In the genomic region with DNA sequence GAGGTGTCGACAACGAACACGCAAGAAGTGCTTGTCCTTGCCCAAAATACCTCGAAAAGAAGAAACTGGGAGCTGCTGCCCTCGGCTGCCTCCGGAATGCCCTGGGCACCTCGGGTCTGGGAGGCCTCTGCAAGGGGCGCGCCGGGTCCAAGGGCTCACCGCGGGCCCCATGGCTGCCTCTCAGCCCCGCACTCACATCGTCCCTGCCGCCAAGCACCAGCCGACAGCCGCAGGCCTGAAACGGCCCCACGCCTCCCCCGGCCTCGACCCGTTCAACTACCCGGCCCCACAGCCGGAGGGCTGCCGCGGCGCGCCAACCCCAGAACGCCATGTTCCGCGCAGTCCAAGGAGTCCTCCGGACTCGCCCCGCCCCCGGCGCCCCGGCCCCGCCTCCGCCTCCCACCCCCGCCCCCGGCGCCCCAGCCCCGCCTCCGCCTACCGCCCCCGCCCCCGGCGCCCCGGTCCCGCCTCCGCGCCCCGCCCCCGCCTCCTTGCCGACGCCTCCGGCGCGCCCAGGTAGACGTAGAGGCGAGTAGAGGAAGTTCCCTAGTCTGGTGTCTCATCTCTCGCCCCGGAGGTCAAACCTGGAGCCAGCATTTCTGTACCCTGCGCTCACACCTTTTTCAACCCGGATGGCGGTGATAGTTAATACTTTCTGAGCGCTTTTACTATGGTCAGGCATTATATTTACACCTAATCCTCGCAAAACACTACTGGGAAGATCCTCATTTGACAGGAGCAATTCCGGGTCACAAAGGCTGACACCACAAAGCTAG, we compare ENCODE assay signal across 8 cellular contexts. TPM values are rescaled to one million over a fixed set of nuclear protein-coding genes. Genes with fewer than 3 reads are reported as not detected.
DNase-seq lines count a peak whose midpoint lies in the region; ATAC-seq lines count a peak whose summit lies in the region.

A gene (minus strand): TSS at position 345 of the 776 bp plus-strand sequence. CDS start 14 bp downstream, at position 331.

- H3K36me3 Mint-ChIP-seq in CD8-positive, alpha-beta memory T cell, result peaks cover 0 to 46% (median 5%) of the 10 kb centered on the region in 3 donors

- H3K9ac ChIP-seq in endocrine pancreas (ENCODE audit: control insufficient read depth, insufficient read depth, low read length) (peak within 1 kb of the TSS; percentile 90), mesendoderm (ENCODE audit: low read length) (peak within 1 kb of the TSS; percentile 86)

- H3K27me3 Mint-ChIP-seq in CD8-positive, alpha-beta memory T cell, result peaks cover 0 to 4% of the 10 kb centered on the region in 2 donors

- peak within 1 kb of the TSS; percentile 77 for H4K8ac ChIP-seq in mesendoderm (ENCODE audit: low read depth, low read length)

- no peak within 1 kb of the TSS for H3K23ac ChIP-seq in mesendoderm (ENCODE audit: low read length)

- H3K4me1 Mint-ChIP-seq in CD8-positive, alpha-beta memory T cell, result peaks cover 32 to 62% (median 44%) of the 10 kb centered on the region in 3 donors

- no peak within 1 kb of the TSS for H2BK120ac ChIP-seq in mesendoderm (ENCODE audit: low read depth, low read length)

- no peak within 1 kb of the TSS for H2BK5ac ChIP-seq in mesendoderm (ENCODE audit: low read length)

- H2BK15ac ChIP-seq in mesendoderm (replicated peaks; ENCODE audit: low read depth), result no peak within 1 kb of the TSS

- H3K27ac Mint-ChIP-seq in CD8-positive, alpha-beta memory T cell, result peak within 1 kb of the TSS; percentile 98 to 100 (median 100)

- H3K79me2 ChIP-seq in mesendoderm (ENCODE audit: control insufficient read depth, insufficient read depth, low read length), result peaks cover 19% of the 10 kb centered on the region

- peak; percentile 69 for ATAC-seq in GM19455 (IDR thresholded peaks at IDR 0.05; ENCODE audit: unreplicated experiment)

- peak within 1 kb of the TSS; percentile 88 for H3K56ac ChIP-seq in mesendoderm (ENCODE audit: low read length)

- DNase-seq in CD8-positive, alpha-beta memory T cell, result peak; percentile 81 to 92 (median 87)
- DNase-seq in HK-2 (ENCODE audit: unreplicated experiment) (peak; percentile 87), NOMO-1 treated with DMSO at 0.1 percent for 48 hours (lab: John Stamatoyannopoulos, UW; ENCODE audit: unreplicated experiment) (peak; percentile 90), mesendoderm (peak; percentile 93)
- DNase-seq in activated CD8-positive, alpha-beta memory T cell treated with anti-CD3 and anti-CD28 coated beads for 48 hours (ENCODE audit: low read depth in 2 of 3, low spot score in 2 of 3), result peak; percentile 48 to 60 (median 54)
- peak; percentile 67 for DNase-seq in stimulated activated CD8-positive, alpha-beta memory T cell treated with anti-CD3 and anti-CD28 coated beads, Interleukin-15, amount 100 ng/mL, for 1 hour (ENCODE audit: low read depth)

- H3K27ac ChIP-seq in CD8-positive, alpha-beta memory T cell (ENCODE audit: low read depth, low read length), result peak within 1 kb of the TSS; percentile 100
- peak within 1 kb of the TSS; percentile 84 for H3K27ac ChIP-seq in mesendoderm (ENCODE audit: low read depth, low read length)

- peaks cover 5% of the 10 kb centered on the region for H3K79me1 ChIP-seq in mesendoderm (ENCODE audit: low read length)

- POLR2A ChIA-PET in CD8-positive, alpha-beta memory T cell (lab: Charles Lee), result interaction anchor here (1.2 to 2.0 kb wide), 6 partner anchors 29 to 170 kb away, joined by 4 to 17 read pairs (median 8); a partner anchor contains a TSS

- H4K5ac ChIP-seq in mesendoderm (ENCODE audit: low read length), result no peak within 1 kb of the TSS

- CTCF ChIA-PET in CD8-positive, alpha-beta memory T cell (lab: Charles Lee), result interaction anchor here (1.3 to 3.5 kb wide), 5 partner anchors 15 to 215 kb away, joined by 3 to 20 read pairs (median 11); a partner anchor contains a TSS

- H3K4me3 Mint-ChIP-seq in CD8-positive, alpha-beta memory T cell, result peak within 1 kb of the TSS; percentile 95 to 100 (median 97)

- peak within 1 kb of the TSS; percentile 95 for H3K4me3 ChIP-seq in CD8-positive, alpha-beta memory T cell (ENCODE audit: low read length)
- peak within 1 kb of the TSS; percentile 85 for H3K4me3 ChIP-seq in endocrine pancreas (ENCODE audit: control insufficient read depth, insufficient read depth, low read length)
- peak within 1 kb of the TSS; percentile 76 for H3K4me3 ChIP-seq in mesendoderm (ENCODE audit: low read length)

- no peaks in the 10 kb centered on the region for H3K9me3 ChIP-seq in CD8-positive, alpha-beta memory T cell (ENCODE audit: low read length)
- H3K9me3 ChIP-seq in endocrine pancreas (ENCODE audit: control insufficient read depth, low read length), result no peaks in the 10 kb centered on the region

- peaks cover 6% of the 10 kb centered on the region for H3K36me3 ChIP-seq in CD8-positive, alpha-beta memory T cell (ENCODE audit: insufficient read depth, low read length)
- H3K36me3 ChIP-seq in endocrine pancreas (ENCODE audit: control insufficient read depth, insufficient read depth, low read length) (no peaks in the 10 kb centered on the region), mesendoderm (ENCODE audit: control insufficient read depth, insufficient read depth, low read length) (no peaks in the 10 kb centered on the region)

- H3K4me2 ChIP-seq in mesendoderm (ENCODE audit: low read length), result peak within 1 kb of the TSS; percentile 84

- WGBS in mesendoderm (ENCODE audit: extremely low coverage, insufficient coverage, low lambda C conversion rate), result no CpG with 5 or more reads among the region's 69 CpGs

- H3K27me3 ChIP-seq in CD8-positive, alpha-beta memory T cell (ENCODE audit: insufficient read depth, low read length, poor library complexity, severe bottlenecking), result no peaks in the 10 kb centered on the region
- H3K27me3 ChIP-seq in endocrine pancreas (ENCODE audit: control insufficient read depth, insufficient read depth, low read length) (no peaks in the 10 kb centered on the region), mesendoderm (ENCODE audit: insufficient read depth, low read length, poor library complexity) (no peaks in the 10 kb centered on the region)

- no peak within 1 kb of the TSS for H3K4ac ChIP-seq in mesendoderm (ENCODE audit: low read depth, low read length)

- H3K4me1 ChIP-seq in CD8-positive, alpha-beta memory T cell (ENCODE audit: insufficient read depth, low read length), result peaks cover 24% of the 10 kb centered on the region
- H3K4me1 ChIP-seq in endocrine pancreas (ENCODE audit: control insufficient read depth, insufficient read depth, low read length) (peaks cover 8% of the 10 kb centered on the region), mesendoderm (ENCODE audit: control insufficient read depth, low read depth, low read length) (no peaks in the 10 kb centered on the region)

- no peak within 1 kb of the TSS for H2AK5ac ChIP-seq in mesendoderm (ENCODE audit: low read length)

- peak within 1 kb of the TSS; percentile 89 for H3K18ac ChIP-seq in mesendoderm (ENCODE audit: low read length)

- H3K9me3 Mint-ChIP-seq in CD8-positive, alpha-beta memory T cell, result no peaks in the 10 kb centered on the region

RNA-seq across cellular contexts. Expression of the gene that starts here (rescaled TPM):
- total RNA-seq in CD8-positive, alpha-beta memory T cell, result 10 to 100 TPM; 13.6 to 14.8 TPM
- polyA plus RNA-seq in CD8-positive, alpha-beta memory T cell, result 12.2 TPM
- 7.5 TPM for polyA plus RNA-seq in mesendoderm (2013, experiment 1 of 2)
- polyA plus RNA-seq in mesendoderm (2013, experiment 2 of 2), result 6.9 TPM

Comparison
In these comparisons a context has a peak if more than half of its experiments do, and no peak if none do; other contexts are left out.
1. Peak in every context shown above with its lines: DNase-seq, ATAC-seq, H3K4me3 ChIP-seq and H3K27ac ChIP-seq.